Comparison of ENCODE assay signal across 30 cellular contexts in genomic region chr20:33284937-33285336, GRCh38. TPM values are rescaled to one million over a fixed set of nuclear protein-coding genes. Genes with fewer than 3 reads are reported as not detected.
"Had no signal": no experiment of that assay in that cellular context is flagged by ENCODE, and none has a peak within 500 bp of the region (broad histone marks: within the 10 kb centered on the region; RNA-seq: fewer than 3 reads in every experiment).

No MANE protein-coding gene starts in this region.

- H3K4me3 ChIP-seq: PC-9, SJCRH30, SK-N-MC had no signal

- H3K27ac ChIP-seq: PC-9, RWPE1, SJCRH30, SK-N-MC had no signal

- H2AFZ ChIP-seq: PC-9 had no signal

- H3K9me3 ChIP-seq: SJCRH30 had no signal

- H3K4me1 Mint-ChIP-seq: T-cell had no signal

- DNase-seq: MM.1S, MV-4-11, NCI-H1105, NCI-H1417 treated with DMSO at 0.1 percent for 48 hours, NCI-H1436 treated with DMSO at 0.1 percent for 48 hours, NCI-H1694 treated with DMSO at 0.1 percent for 48 hours, NCI-H187 treated with DMSO at 0.1 percent for 48 hours, NCI-H2029, NCI-H2227 treated with DMSO at 0.1 percent for 48 hours, NCI-H345, NCI-H510A treated with DMSO at 0.1 percent for 48 hours, NCI-H524 treated with DMSO at 0.1 percent for 48 hours, NCI-H526 treated with DMSO at 0.1 percent for 48 hours, NCI-H774, PC-9, SHP77, SIG-M5, SJCRH30, T-cell had no signal

- H3K36me3 ChIP-seq: SJCRH30 had no signal

- H3K36me3 Mint-ChIP-seq: T-cell had no signal

- H3K4me1 ChIP-seq: SJCRH30 had no signal

- H3K9me3 Mint-ChIP-seq: T-cell had no signal

- FAIRE-seq: RCC 7860 had no signal

- H3K4me3 Mint-ChIP-seq: T-cell had no signal

- ATAC-seq: Panc1, Right ventricle myocardium inferior, T-cell had no signal

- H3K27ac Mint-ChIP-seq: T-cell had no signal

RNA-seq across cellular contexts. Expression of gene BPIFB1, which starts 1.9 kb away (rescaled TPM):
- total RNA-seq: LHCN-M2, MCF 10A, NCI-H460, OCI-LY7, PC-9, Right ventricle myocardium inferior, RPMI7951, SJCRH30, SK-MEL-5 had no signal

RNA-seq across cellular contexts. Expression of gene BPIFA1, which starts 49.1 kb away (rescaled TPM):
- total RNA-seq: LHCN-M2, MCF 10A, NCI-H460, OCI-LY7, PC-9, Right ventricle myocardium inferior, RPMI7951, SJCRH30, SK-MEL-5, T-cell had no signal
